Comparison of ENCODE assay signal across 8 cellular contexts in genomic region chr4:38866973-38867477, GRCh38. TPM values are rescaled to one million over a fixed set of nuclear protein-coding genes. Genes with fewer than 3 reads are reported as not detected.
DNase-seq lines count a peak whose midpoint lies in the region; ATAC-seq and TF ChIP-seq lines count a peak whose summit lies in the region.

No MANE protein-coding gene starts in this region.

- H3K27me3 Mint-ChIP-seq in neural crest cell (ENCODE audit: low read depth) = peaks cover 8% of the 10 kb centered on the region

- peak overlapping the region; percentile 72 for H3K4me3 ChIP-seq in DOHH2 (ENCODE audit: low read length)
- H3K4me3 ChIP-seq in colonic mucosa = peak overlapping the region; percentile 73

- H3K9me3 Mint-ChIP-seq in neural crest cell = no peaks in the 10 kb centered on the region

- intact Hi-C loops in colonic mucosa (cut with DNase I) = no loop called here

- peak overlapping the region; percentile 82 for H3K4me3 Mint-ChIP-seq in neural crest cell

- H3K9ac ChIP-seq in colonic mucosa (ENCODE audit: low read depth in 2 of 2, low read length in 2 of 2) = peak overlapping the region; percentile 57 to 71

- no peaks in the 10 kb centered on the region for H3K79me2 ChIP-seq in DOHH2 (ENCODE audit: control insufficient read depth, low read length)

- H3K9me3 ChIP-seq in DOHH2 (ENCODE audit: control insufficient read depth, insufficient read depth, low read length) (no peaks in the 10 kb centered on the region), colonic mucosa (no peaks in the 10 kb centered on the region)

- H3K27ac ChIP-seq in DOHH2 (ENCODE audit: low read depth, low read length) = no peak overlapping the region
- peak overlapping the region; percentile 91 for H3K27ac ChIP-seq in colonic mucosa

- H3K27me3 ChIP-seq in DOHH2 (ENCODE audit: control insufficient read depth, low read length) = no peaks in the 10 kb centered on the region
- no peaks in the 10 kb centered on the region for H3K27me3 ChIP-seq in colonic mucosa

- peak overlapping the region; percentile 83 for H3K4me2 ChIP-seq in DOHH2 (ENCODE audit: low read length)

- H3F3A ChIP-seq in DOHH2 (ENCODE audit: control insufficient read depth, insufficient read depth) = 0 out of 2 replicates have a peak, but pooled peaks cover 4% of the 10 kb centered on the region

- TF ChIP-seq CTCF in DOHH2 (IDR thresholded peaks at IDR 0.05; ENCODE audit: low read depth, low read length, poor library complexity, severe bottlenecking) (no peak), colonic mucosa (IDR thresholded peaks at IDR 0.05) (no peak), neural crest cell (conservative IDR thresholded peaks at IDR 0.05) (no peak)

- H3K4me1 Mint-ChIP-seq in neural crest cell = peaks cover 28% of the 10 kb centered on the region

- no peaks in the 10 kb centered on the region for H3K9me2 ChIP-seq in DOHH2 (replicated peaks; ENCODE audit: control insufficient read depth, low read length)

- H3K27ac Mint-ChIP-seq in neural crest cell (ENCODE audit: unreplicated experiment) = peak overlapping the region; percentile 15

- no peaks in the 10 kb centered on the region for H3K36me3 ChIP-seq in DOHH2 (ENCODE audit: control insufficient read depth, low read length)
- no peaks in the 10 kb centered on the region for H3K36me3 ChIP-seq in colonic mucosa

- no peaks in the 10 kb centered on the region for H4K20me1 ChIP-seq in DOHH2 (ENCODE audit: control insufficient read depth, insufficient read depth, low read depth, low read length)

- H3K36me3 Mint-ChIP-seq in neural crest cell (ENCODE audit: low read depth) = no peaks in the 10 kb centered on the region

- ATAC-seq in HG03460 (IDR thresholded peaks at IDR 0.05; ENCODE audit: unreplicated experiment) (peak; percentile 18), GM18870 (IDR thresholded peaks at IDR 0.05; ENCODE audit: unreplicated experiment) (no peak)

- DNase-seq in colonic mucosa (no peak), neural crest cell (ENCODE audit: low read depth, low spot score) (no peak), pons (ENCODE audit: low spot score) (no peak), GM19240 (ENCODE audit: insufficient read length, low spot score) (no peak), HK-2 (ENCODE audit: unreplicated experiment) (no peak)

- peaks cover 12% of the 10 kb centered on the region for H3K4me1 ChIP-seq in DOHH2 (ENCODE audit: control insufficient read depth, low read length)
- H3K4me1 ChIP-seq in colonic mucosa = no peaks in the 10 kb centered on the region

RNA-seq across cellular contexts. Expression of gene FAM114A1, which starts 0.6 kb away (rescaled TPM):
- total RNA-seq in colonic mucosa (10 to 100 TPM; 76.3 to 88.3 TPM), neural crest cell (11.3 and 13.4 TPM in 2 replicates)

RNA-seq across cellular contexts. Expression of gene TLR6, which starts 10.4 kb away (rescaled TPM):
- total RNA-seq in colonic mucosa (1 to 10 TPM in 1 of 2 donors, under 1 TPM in 1; 0.44 to 2.2 TPM), neural crest cell (0.11 and 0.19 TPM in 2 replicates)
